Comparison of ENCODE assay signal across 1 cellular context in the genomic region with DNA sequence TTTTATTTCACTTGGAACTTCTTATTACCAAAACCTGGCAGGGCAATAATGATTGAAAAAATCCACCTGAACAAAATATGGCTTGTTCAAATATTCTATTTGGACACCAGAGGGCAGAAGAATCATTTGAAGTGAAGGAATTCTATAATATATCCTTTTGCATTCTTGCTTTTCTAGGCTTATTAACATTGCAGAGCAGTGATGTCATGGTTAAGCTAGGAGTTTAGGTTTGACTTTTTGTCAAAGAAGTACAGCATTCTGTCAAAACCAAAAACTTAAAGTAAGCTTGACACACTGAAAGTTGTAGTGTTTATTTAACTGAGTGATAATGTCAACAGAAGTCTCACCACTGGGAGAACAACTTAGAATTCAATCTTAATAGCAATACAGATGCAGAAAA.
TF ChIP-seq lines count a peak whose summit lies in the region.

No MANE protein-coding gene starts in this region.

TF ChIP-seq in GM12878, 131 proteins besides CTCF, POLR2A, EP300 and RAD21 (continued from another document):
- TF ChIP-seq, protein P1, sequence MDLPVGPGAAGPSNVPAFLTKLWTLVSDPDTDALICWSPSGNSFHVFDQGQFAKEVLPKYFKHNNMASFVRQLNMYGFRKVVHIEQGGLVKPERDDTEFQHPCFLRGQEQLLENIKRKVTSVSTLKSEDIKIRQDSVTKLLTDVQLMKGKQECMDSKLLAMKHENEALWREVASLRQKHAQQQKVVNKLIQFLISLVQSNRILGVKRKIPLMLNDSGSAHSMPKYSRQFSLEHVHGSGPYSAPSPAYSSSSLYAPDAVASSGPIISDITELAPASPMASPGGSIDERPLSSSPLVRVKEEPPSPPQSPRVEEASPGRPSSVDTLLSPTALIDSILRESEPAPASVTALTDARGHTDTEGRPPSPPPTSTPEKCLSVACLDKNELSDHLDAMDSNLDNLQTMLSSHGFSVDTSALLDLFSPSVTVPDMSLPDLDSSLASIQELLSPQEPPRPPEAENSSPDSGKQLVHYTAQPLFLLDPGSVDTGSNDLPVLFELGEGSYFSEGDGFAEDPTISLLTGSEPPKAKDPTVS (IDR thresholded peaks at IDR 0.05; ENCODE audit: low read depth, low read length) = no peak
